Comparison of ENCODE assay signal across 1 cellular context in the genomic region with DNA sequence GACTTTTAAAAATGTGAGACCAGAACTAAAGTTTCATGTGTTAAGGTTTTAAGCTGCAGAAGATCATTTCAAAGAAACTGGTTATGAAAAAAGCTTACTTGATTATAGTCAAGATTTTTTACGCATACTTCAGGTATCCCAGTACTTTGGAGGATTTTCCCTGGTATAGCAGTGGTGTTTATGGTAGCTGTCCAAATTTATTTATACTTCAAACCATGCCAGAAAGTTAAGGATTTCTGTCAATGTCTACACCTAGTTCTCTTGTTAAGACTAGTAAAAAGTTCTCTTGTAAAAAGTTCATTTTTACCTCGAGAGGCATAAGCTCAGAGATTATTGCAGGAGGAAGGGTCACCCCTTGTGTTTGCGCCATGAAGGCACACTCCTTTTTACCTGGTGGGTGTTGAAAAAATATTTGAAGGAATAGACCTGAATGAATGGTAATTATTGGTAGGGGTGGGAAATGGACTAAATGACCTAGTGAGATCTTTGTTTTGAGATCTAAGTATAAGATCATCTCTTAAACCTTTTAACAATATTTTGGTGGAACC.
TF ChIP-seq lines count a peak whose summit lies in the region.

No MANE protein-coding gene starts in this region.

TF ChIP-seq in GM23338, 12 proteins besides CTCF, POLR2A, EP300 and RAD21 (continued from another document):
- TF ChIP-seq, protein P1, sequence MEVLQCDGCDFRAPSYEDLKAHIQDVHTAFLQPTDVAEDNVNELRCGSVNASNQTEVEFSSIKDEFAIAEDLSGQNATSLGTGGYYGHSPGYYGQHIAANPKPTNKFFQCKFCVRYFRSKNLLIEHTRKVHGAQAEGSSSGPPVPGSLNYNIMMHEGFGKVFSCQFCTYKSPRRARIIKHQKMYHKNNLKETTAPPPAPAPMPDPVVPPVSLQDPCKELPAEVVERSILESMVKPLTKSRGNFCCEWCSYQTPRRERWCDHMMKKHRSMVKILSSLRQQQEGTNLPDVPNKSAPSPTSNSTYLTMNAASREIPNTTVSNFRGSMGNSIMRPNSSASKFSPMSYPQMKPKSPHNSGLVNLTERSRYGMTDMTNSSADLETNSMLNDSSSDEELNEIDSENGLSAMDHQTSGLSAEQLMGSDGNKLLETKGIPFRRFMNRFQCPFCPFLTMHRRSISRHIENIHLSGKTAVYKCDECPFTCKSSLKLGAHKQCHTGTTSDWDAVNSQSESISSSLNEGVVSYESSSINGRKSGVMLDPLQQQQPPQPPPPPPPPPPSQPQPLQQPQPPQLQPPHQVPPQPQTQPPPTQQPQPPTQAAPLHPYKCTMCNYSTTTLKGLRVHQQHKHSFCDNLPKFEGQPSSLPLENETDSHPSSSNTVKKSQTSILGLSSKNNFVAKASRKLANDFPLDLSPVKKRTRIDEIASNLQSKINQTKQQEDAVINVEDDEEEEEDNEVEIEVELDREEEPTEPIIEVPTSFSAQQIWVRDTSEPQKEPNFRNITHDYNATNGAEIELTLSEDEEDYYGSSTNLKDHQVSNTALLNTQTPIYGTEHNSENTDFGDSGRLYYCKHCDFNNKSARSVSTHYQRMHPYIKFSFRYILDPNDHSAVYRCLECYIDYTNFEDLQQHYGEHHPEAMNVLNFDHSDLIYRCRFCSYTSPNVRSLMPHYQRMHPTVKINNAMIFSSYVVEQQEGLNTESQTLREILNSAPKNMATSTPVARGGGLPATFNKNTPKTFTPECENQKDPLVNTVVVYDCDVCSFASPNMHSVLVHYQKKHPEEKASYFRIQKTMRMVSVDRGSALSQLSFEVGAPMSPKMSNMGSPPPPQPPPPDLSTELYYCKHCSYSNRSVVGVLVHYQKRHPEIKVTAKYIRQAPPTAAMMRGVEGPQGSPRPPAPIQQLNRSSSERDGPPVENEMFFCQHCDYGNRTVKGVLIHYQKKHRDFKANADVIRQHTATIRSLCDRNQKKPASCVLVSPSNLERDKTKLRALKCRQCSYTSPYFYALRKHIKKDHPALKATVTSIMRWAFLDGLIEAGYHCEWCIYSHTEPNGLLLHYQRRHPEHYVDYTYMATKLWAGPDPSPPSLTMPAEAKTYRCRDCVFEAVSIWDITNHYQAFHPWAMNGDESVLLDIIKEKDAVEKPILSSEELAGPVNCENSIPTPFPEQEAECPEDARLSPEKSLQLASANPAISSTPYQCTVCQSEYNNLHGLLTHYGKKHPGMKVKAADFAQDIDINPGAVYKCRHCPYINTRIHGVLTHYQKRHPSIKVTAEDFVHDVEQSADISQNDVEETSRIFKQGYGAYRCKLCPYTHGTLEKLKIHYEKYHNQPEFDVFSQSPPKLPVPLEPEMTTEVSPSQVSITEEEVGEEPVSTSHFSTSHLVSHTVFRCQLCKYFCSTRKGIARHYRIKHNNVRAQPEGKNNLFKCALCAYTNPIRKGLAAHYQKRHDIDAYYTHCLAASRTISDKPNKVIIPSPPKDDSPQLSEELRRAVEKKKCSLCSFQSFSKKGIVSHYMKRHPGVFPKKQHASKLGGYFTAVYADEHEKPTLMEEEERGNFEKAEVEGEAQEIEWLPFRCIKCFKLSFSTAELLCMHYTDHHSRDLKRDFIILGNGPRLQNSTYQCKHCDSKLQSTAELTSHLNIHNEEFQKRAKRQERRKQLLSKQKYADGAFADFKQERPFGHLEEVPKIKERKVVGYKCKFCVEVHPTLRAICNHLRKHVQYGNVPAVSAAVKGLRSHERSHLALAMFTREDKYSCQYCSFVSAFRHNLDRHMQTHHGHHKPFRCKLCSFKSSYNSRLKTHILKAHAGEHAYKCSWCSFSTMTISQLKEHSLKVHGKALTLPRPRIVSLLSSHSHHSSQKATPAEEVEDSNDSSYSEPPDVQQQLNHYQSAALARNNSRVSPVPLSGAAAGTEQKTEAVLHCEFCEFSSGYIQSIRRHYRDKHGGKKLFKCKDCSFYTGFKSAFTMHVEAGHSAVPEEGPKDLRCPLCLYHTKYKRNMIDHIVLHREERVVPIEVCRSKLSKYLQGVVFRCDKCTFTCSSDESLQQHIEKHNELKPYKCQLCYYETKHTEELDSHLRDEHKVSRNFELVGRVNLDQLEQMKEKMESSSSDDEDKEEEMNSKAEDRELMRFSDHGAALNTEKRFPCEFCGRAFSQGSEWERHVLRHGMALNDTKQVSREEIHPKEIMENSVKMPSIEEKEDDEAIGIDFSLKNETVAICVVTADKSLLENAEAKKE (CRISPR knock-in tag; IDR thresholded peaks at IDR 0.05) = no peak
- TF ChIP-seq JUNB (IDR thresholded peaks at IDR 0.05; ENCODE audit: unreplicated experiment) (no peak), EZH2phosphoT487 (IDR thresholded peaks at IDR 0.05; ENCODE audit: unreplicated experiment) (no peak), ZNF114 (CRISPR knock-in tag; IDR thresholded peaks at IDR 0.05) (no peak), ETS1 (IDR thresholded peaks at IDR 0.05) (no peak), ZNF331 (CRISPR knock-in tag; IDR thresholded peaks at IDR 0.05; ENCODE audit: low read depth) (no peak), POLR2AphosphoS5 (IDR thresholded peaks at IDR 0.05; ENCODE audit: low read depth) (no peak)
